In the genomic region with DNA sequence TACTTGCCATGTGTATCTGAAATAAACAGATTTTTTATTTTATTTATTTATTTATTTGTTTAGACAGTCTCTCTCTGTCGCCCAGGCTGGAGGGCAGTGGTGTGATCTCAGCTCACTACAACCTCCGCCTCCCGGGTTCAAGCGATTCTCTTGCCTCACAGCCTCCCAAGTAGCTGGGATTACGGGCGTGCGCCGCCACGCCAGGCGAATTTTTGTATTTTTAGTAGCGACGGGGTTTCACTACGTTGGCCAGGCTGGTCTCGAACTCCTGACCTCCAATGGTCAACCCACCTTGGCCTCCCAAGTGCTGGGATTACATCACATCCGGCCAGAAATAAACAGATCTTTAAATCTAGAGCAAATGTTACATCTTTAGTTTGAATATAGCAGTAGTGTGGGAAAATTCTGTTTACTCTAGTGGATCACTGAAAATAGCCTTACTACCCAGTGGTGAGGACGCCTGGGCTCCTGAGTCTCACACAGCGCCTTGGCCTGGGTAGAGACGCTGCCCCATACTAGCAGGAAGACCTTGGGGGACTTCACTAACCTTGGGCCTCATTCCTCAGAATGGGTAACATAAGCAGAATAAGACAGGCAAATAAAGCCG, we compare ENCODE assay signal across 1 cellular context.
TF ChIP-seq lines count a peak whose summit lies in the region.

No MANE protein-coding gene starts in this region.

TF ChIP-seq in endothelial cell of umbilical vein, 7 proteins besides CTCF, POLR2A, EP300 and RAD21:
- TF ChIP-seq GATA2 (IDR thresholded peaks at IDR 0.05; ENCODE audit: insufficient read depth, insufficient read length, low read depth, low read length) (no peak), FOS (IDR thresholded peaks at IDR 0.05; ENCODE audit: borderline replicate concordance, insufficient read depth, low read length) (no peak), POLR2AphosphoS5 (IDR thresholded peaks at IDR 0.05; ENCODE audit: insufficient read depth, low read depth, low read length) (no peak), EZH2 (IDR thresholded peaks at IDR 0.05; ENCODE audit: borderline replicate concordance, low read depth, low read length, severe bottlenecking) (no peak), MYC (IDR thresholded peaks at IDR 0.05; ENCODE audit: low read depth, low read length) (no peak), JUN (IDR thresholded peaks at IDR 0.05; ENCODE audit: borderline replicate concordance, insufficient read depth, insufficient read length, low read depth) (no peak)
- TF ChIP-seq, protein P1, sequence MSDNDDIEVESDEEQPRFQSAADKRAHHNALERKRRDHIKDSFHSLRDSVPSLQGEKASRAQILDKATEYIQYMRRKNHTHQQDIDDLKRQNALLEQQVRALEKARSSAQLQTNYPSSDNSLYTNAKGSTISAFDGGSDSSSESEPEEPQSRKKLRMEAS (IDR thresholded peaks at IDR 0.05; ENCODE audit: insufficient read depth, insufficient read length): no peak
TF ChIP-seq in endothelial cell of umbilical vein: peak in this region for 0.
